8 cellular contexts compared by ENCODE assay signal in the genomic region with DNA sequence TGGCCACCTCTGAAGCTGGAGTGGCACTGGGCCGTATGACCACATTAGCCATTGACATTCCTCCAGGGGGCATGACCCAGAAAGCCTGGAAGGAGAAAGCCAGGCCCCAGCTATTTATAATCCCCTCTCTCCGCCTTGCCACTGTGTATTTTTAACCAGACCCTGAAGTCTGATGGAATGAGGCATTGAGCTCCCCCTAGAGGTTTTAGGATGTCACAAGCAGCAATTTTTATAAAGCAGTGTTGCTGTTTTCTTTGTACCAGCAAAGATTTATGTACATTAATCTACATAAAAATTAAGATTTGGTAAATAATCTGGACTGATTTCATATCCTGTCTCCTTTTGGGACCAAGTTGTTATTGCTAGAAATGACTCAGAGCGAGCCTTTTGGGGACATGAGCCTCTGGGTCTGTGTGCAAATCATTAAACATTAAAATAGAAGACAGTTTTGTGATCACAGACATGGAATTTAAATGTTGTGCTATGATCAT.
A peak's percentile ranks its signal among the peaks of the same experiment; 100 is the strongest.
DNase-seq lines count a peak whose midpoint lies in the region; ATAC-seq, FAIRE-seq and TF ChIP-seq lines count a peak whose summit lies in the region.

No MANE protein-coding gene starts in this region.

- H2AFZ ChIP-seq in K562 (ENCODE audit: low read depth, low read length), result peak overlapping the region; percentile 58

- H3K36me3 ChIP-seq in K562 (ENCODE audit: control insufficient read depth, insufficient read depth, low read length) (no peaks in the 10 kb centered on the region), subcutaneous abdominal adipose tissue (ENCODE audit: control insufficient read depth in 5 of 5, insufficient read depth in 5 of 5, low read length in 5 of 5) (peaks cover 0 to 6% (median 3%) of the 10 kb centered on the region in 5 donors)

- in situ Hi-C loops in K562 (cut with MboI), result no loop called here

- no peaks in the 10 kb centered on the region for H3K9me1 ChIP-seq in K562 (ENCODE audit: control insufficient read depth, insufficient read depth, low read length)

- ATAC-seq in GM18868 (IDR thresholded peaks at IDR 0.05; ENCODE audit: unreplicated experiment), result peak; percentile 60
- peak; percentile 67 for ATAC-seq in K562

- BruUV-seq in K562 (replicated peaks; lab: Mats Ljungman, UMichigan), result no TSS peak

- intact Hi-C loops in K562 (cut with micrococcal nuclease), result loop anchor here (1.0 kb wide), 2 partner anchors 162 to 282 kb away; no protein-coding TSS in a partner anchor

- DNase-seq in AG20443 (ENCODE audit: low spot score), result peak; percentile 75
- peak; percentile 65 for DNase-seq in HS-27A (ENCODE audit: low read depth)
- DNase-seq in NCI-H526 treated with DMSO at 0.1 percent for 48 hours (lab: John Stamatoyannopoulos, UW), result peak; percentile 59
- DNase-seq in K562 (ENCODE audit: extremely low read depth in 1 of 4, low spot score in 3 of 4), result peak; percentile 49 to 67 (median 58)
- DNase-seq in inferior parietal cortex (ENCODE audit: extremely low spot score), result peak; percentile 75
- no peak for DNase-seq in GOT3 (lab: John Stamatoyannopoulos, UW)

- H3K27me3 ChIP-seq in K562 (ENCODE audit: control insufficient read depth in 2 of 2, insufficient read depth in 2 of 2, low read length in 2 of 2), result no peaks in the 10 kb centered on the region
- H3K27me3 ChIP-seq in subcutaneous abdominal adipose tissue (ENCODE audit: control insufficient read depth in 5 of 5, insufficient read depth in 4 of 5, low read length in 5 of 5), result no peaks in the 10 kb centered on the region

- H3K79me2 ChIP-seq in K562 (ENCODE audit: control insufficient read depth, insufficient read depth, low read length), result no peaks in the 10 kb centered on the region

- H4K20me1 ChIP-seq in K562 (replicated peaks; ENCODE audit: control insufficient read depth, insufficient read depth, low read length), result no peaks in the 10 kb centered on the region

- no peak overlapping the region for H3K4me3 ChIP-seq in K562
- H3K4me3 ChIP-seq in subcutaneous abdominal adipose tissue (ENCODE audit: low read depth in 1 of 5, low read length in 5 of 5), result no peak overlapping the region

- H3K27ac ChIP-seq in K562 (ENCODE audit: extremely low read depth, low read depth, low read length) (no peak overlapping the region), subcutaneous abdominal adipose tissue (ENCODE audit: low read depth, low read length) (peak overlapping the region; percentile 71)

- WGBS in K562 (ENCODE audit: insufficient coverage, low coverage, missing lambda C conversion rate), result 3% methylated on average over 3 of the region's 3 CpGs

- no peak for TF ChIP-seq EP300 in K562 (IDR thresholded peaks at IDR 0.05; ENCODE audit: low read length)

- TF ChIP-seq POLR2A in K562 (conservative IDR thresholded peaks at IDR 0.05), result no peak

- CTCF ChIA-PET in K562 (lab: Yijun Ruan, JAX; ENCODE audit: low intra/inter-chr PET ratio), result no interaction called here

- TF ChIP-seq RAD21 in K562 (CRISPR knock-in tag; conservative IDR thresholded peaks at IDR 0.05 in 1 of 2, IDR thresholded peaks at IDR 0.05 in 1 of 2), result peak; percentile 46 to 67; a peak in 3 of 4 replicates

- peaks cover 13 to 32% of the 10 kb centered on the region in 2 experiments; a peak in 3 of 5 replicates for H3K4me1 ChIP-seq in K562 (replicated peaks in 1 of 2; ENCODE audit: control insufficient read depth in 2 of 2, insufficient read depth in 2 of 2, low read length in 2 of 2)
- H3K4me1 ChIP-seq in subcutaneous abdominal adipose tissue (ENCODE audit: control insufficient read depth in 5 of 5, insufficient read depth in 5 of 5, low read length in 5 of 5), result peaks cover 11 to 31% (median 23%) of the 10 kb centered on the region in 5 donors

- H3K9me3 ChIP-seq in K562 (replicated peaks; ENCODE audit: control insufficient read depth, insufficient read depth, low read depth, low read length) (no peaks in the 10 kb centered on the region), subcutaneous abdominal adipose tissue (ENCODE audit: control insufficient read depth in 5 of 5, low read length in 5 of 5) (no peaks in the 10 kb centered on the region)

- no peak overlapping the region for H3K4me2 ChIP-seq in K562 (ENCODE audit: insufficient read depth, low read length)

- POLR2A ChIA-PET in K562 (lab: Yijun Ruan, JAX), result interaction anchor here (0.7 to 1.1 kb wide), 5 partner anchors 9 to 266 kb away, joined by 3 to 8 read pairs (median 5); no protein-coding TSS in a partner anchor

- TF ChIP-seq CTCF in K562 (IDR thresholded peaks at IDR 0.05 in 2 of 3, conservative IDR thresholded peaks at IDR 0.05 in 1 of 3; ENCODE audit: insufficient read depth in 2 of 3, low read depth in 1 of 3, low read length in 3 of 3), result peak; percentile 66 to 84 (median 77)

- FAIRE-seq in K562 (lab: Jason Lieb, UNC), result peak; percentile 82

- H3K9ac ChIP-seq in K562 (ENCODE audit: insufficient read depth in 1 of 2, low read depth in 2 of 2, low read length in 2 of 2), result no peak overlapping the region
- peak overlapping the region in 2 of 5 donors; percentile 5 to 59 for H3K9ac ChIP-seq in subcutaneous abdominal adipose tissue (ENCODE audit: low read length in 5 of 5)

TF ChIP-seq in K562, 482 proteins besides CTCF, POLR2A, EP300 and RAD21 (continues in another document):
- TF ChIP-seq KDM1A (IDR thresholded peaks at IDR 0.05) (peak; percentile 62 to 76), ZNF12 (CRISPR knock-in tag; IDR thresholded peaks at IDR 0.05) (no peak), NFATC3 (IDR thresholded peaks at IDR 0.05) (no peak), RCOR1 (IDR thresholded peaks at IDR 0.05; ENCODE audit: borderline replicate concordance in 1 of 2, low read depth in 2 of 2, low read length in 2 of 2) (0 out of 4 replicates have a peak, but pooled peaks of 1 of the 2 experiments have one; percentile 11), PYGO2 (tag; IDR thresholded peaks at IDR 0.05) (no peak), CREM (IDR thresholded peaks at IDR 0.05; ENCODE audit: low read depth) (peak; percentile 13; the same call in 1 of the 2 replicates), NR1H2 (CRISPR knock-in tag; IDR thresholded peaks at IDR 0.05) (no peak)
- TF ChIP-seq, protein P1, sequence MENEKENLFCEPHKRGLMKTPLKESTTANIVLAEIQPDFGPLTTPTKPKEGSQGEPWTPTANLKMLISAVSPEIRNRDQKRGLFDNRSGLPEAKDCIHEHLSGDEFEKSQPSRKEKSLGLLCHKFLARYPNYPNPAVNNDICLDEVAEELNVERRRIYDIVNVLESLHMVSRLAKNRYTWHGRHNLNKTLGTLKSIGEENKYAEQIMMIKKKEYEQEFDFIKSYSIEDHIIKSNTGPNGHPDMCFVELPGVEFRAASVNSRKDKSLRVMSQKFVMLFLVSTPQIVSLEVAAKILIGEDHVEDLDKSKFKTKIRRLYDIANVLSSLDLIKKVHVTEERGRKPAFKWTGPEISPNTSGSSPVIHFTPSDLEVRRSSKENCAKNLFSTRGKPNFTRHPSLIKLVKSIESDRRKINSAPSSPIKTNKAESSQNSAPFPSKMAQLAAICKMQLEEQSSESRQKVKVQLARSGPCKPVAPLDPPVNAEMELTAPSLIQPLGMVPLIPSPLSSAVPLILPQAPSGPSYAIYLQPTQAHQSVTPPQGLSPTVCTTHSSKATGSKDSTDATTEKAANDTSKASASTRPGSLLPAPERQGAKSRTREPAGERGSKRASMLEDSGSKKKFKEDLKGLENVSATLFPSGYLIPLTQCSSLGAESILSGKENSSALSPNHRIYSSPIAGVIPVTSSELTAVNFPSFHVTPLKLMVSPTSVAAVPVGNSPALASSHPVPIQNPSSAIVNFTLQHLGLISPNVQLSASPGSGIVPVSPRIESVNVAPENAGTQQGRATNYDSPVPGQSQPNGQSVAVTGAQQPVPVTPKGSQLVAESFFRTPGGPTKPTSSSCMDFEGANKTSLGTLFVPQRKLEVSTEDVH (IDR thresholded peaks at IDR 0.05; ENCODE audit: low read depth, partially characterized antibody), result no peak
- TF ChIP-seq, protein P2, sequence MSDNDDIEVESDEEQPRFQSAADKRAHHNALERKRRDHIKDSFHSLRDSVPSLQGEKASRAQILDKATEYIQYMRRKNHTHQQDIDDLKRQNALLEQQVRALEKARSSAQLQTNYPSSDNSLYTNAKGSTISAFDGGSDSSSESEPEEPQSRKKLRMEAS (CRISPR knock-in tag; IDR thresholded peaks at IDR 0.05), result no peak
- TF ChIP-seq, protein P3, sequence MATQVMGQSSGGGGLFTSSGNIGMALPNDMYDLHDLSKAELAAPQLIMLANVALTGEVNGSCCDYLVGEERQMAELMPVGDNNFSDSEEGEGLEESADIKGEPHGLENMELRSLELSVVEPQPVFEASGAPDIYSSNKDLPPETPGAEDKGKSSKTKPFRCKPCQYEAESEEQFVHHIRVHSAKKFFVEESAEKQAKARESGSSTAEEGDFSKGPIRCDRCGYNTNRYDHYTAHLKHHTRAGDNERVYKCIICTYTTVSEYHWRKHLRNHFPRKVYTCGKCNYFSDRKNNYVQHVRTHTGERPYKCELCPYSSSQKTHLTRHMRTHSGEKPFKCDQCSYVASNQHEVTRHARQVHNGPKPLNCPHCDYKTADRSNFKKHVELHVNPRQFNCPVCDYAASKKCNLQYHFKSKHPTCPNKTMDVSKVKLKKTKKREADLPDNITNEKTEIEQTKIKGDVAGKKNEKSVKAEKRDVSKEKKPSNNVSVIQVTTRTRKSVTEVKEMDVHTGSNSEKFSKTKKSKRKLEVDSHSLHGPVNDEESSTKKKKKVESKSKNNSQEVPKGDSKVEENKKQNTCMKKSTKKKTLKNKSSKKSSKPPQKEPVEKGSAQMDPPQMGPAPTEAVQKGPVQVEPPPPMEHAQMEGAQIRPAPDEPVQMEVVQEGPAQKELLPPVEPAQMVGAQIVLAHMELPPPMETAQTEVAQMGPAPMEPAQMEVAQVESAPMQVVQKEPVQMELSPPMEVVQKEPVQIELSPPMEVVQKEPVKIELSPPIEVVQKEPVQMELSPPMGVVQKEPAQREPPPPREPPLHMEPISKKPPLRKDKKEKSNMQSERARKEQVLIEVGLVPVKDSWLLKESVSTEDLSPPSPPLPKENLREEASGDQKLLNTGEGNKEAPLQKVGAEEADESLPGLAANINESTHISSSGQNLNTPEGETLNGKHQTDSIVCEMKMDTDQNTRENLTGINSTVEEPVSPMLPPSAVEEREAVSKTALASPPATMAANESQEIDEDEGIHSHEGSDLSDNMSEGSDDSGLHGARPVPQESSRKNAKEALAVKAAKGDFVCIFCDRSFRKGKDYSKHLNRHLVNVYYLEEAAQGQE (CRISPR knock-in tag; IDR thresholded peaks at IDR 0.05; ENCODE audit: low read depth), result no peak
